Comparison of ENCODE assay signal across 8 cellular contexts in genomic region chr5:140362875-140363630, GRCh38. TPM values are rescaled to one million over a fixed set of nuclear protein-coding genes. Genes with fewer than 3 reads are reported as not detected.
A peak's percentile ranks its signal among the peaks of the same experiment; 100 is the strongest.
DNase-seq lines count a peak whose midpoint lies in the region; ATAC-seq lines count a peak whose summit lies in the region.

No MANE protein-coding gene starts in this region.

- H2BK120ac ChIP-seq in mesenchymal stem cell (ENCODE audit: low read depth, low read length), result no peak overlapping the region

- POLR2A ChIA-PET in activated CD4-positive, alpha-beta memory T cell treated with anti-CD3 and anti-CD28 coated beads for 36 hours (lab: Charles Lee), result no interaction called here

- H2BK5ac ChIP-seq in mesenchymal stem cell (ENCODE audit: low read depth, low read length, poor library complexity, severe bottlenecking), result no peak overlapping the region

- H4K8ac ChIP-seq in mesenchymal stem cell (ENCODE audit: low read length), result peak overlapping the region; percentile 91

- H2BK12ac ChIP-seq in mesenchymal stem cell (ENCODE audit: low read length in 2 of 2), result no peak overlapping the region

- peak overlapping the region; percentile 85 for H3K4me2 ChIP-seq in mesenchymal stem cell (ENCODE audit: low read length, poor library complexity, severe bottlenecking)

- peak overlapping the region; percentile 52 for H3K27ac Mint-ChIP-seq in activated CD4-positive, alpha-beta memory T cell treated with anti-CD3 and anti-CD28 coated beads for 36 hours

- peak; percentile 85 for ATAC-seq in HG02870 (IDR thresholded peaks at IDR 0.05; ENCODE audit: unreplicated experiment)

- peak overlapping the region; percentile 53 to 73 for H3K4me3 ChIP-seq in mesenchymal stem cell (ENCODE audit: insufficient read depth in 1 of 2, low read depth in 1 of 2, low read length in 2 of 2)

- CTCF ChIA-PET in activated CD4-positive, alpha-beta memory T cell treated with anti-CD3 and anti-CD28 coated beads for 36 hours (lab: Charles Lee), result interaction anchor here (0.5 to 3.3 kb wide), 50 partner anchors 8 to 363 kb away, joined by 3 to 24 read pairs (median 4); partner anchors contain the start of genes ANKHD1, EIF4EBP3, HBEGF and IK

- WGBS in mesenchymal stem cell, result 11% methylated on average over 27 of the region's 29 CpGs

- H3K9ac ChIP-seq in mesenchymal stem cell (ENCODE audit: low read length), result peak overlapping the region; percentile 60

- H3K27me3 Mint-ChIP-seq in activated CD4-positive, alpha-beta memory T cell treated with anti-CD3 and anti-CD28 coated beads for 36 hours, result peaks cover 3% of the 10 kb centered on the region

- no peak overlapping the region for H3K27ac ChIP-seq in mesenchymal stem cell (ENCODE audit: low read length, poor library complexity, severe bottlenecking)

- H3K79me1 ChIP-seq in mesenchymal stem cell (replicated peaks; ENCODE audit: low read length, poor library complexity, severe bottlenecking), result no peaks in the 10 kb centered on the region

- H3K23ac ChIP-seq in mesenchymal stem cell (ENCODE audit: low read length in 2 of 2), result no peak overlapping the region

- peak; percentile 51 for DNase-seq in NK-92 treated with Interleukin-12 subunit alpha and Interleukin-12 subunit beta, amount 100 ng/mL, for 24 hours (lab: John Stamatoyannopoulos, UW)
- no peak for DNase-seq in NK-92 (lab: John Stamatoyannopoulos, UW; ENCODE audit: unreplicated experiment)
- peak; percentile 53 for DNase-seq in NCI-H226
- peak; percentile 91 for DNase-seq in activated CD4-positive, alpha-beta memory T cell treated with anti-CD3 and anti-CD28 coated beads for 36 hours
- peak; percentile 74 for DNase-seq in effector CD4-positive, alpha-beta T cell
- peak; percentile 66 for DNase-seq in mesenchymal stem cell
- DNase-seq in stimulated activated CD8-positive, alpha-beta memory T cell treated with anti-CD3 and anti-CD28 coated beads, Interleukin-15, amount 100 ng/mL, for 4 hours (ENCODE audit: low read depth in 2 of 2), result peak; percentile 49 to 65

- no peak overlapping the region for H2AK5ac ChIP-seq in mesenchymal stem cell (ENCODE audit: low read length, severe bottlenecking)

- H3K4ac ChIP-seq in mesenchymal stem cell (ENCODE audit: low read depth in 1 of 2, low read length in 2 of 2), result no peak overlapping the region

- H3K4me3 Mint-ChIP-seq in activated CD4-positive, alpha-beta memory T cell treated with anti-CD3 and anti-CD28 coated beads for 36 hours, result peak overlapping the region; percentile 72

- no peak overlapping the region for H3K14ac ChIP-seq in mesenchymal stem cell (ENCODE audit: low read length in 2 of 2)

- intact Hi-C loops in activated CD4-positive, alpha-beta memory T cell treated with anti-CD3 and anti-CD28 coated beads for 36 hours (cut with micrococcal nuclease), result loop anchor here (1.0 to 5.0 kb wide), 3 partner anchors 194 to 349 kb away; partner anchors contain the start of gene SRA1

- no peaks in the 10 kb centered on the region for H3K9me3 Mint-ChIP-seq in activated CD4-positive, alpha-beta memory T cell treated with anti-CD3 and anti-CD28 coated beads for 36 hours

- no peaks in the 10 kb centered on the region for H3K9me3 ChIP-seq in mesenchymal stem cell (ENCODE audit: control insufficient read depth, low read length)

- peaks cover 4% of the 10 kb centered on the region for H3K4me1 Mint-ChIP-seq in activated CD4-positive, alpha-beta memory T cell treated with anti-CD3 and anti-CD28 coated beads for 36 hours (ENCODE audit: low read depth)

- H3K27me3 ChIP-seq in mesenchymal stem cell (ENCODE audit: control insufficient read depth in 1 of 2, insufficient read depth in 1 of 2, low read length in 2 of 2), result peaks cover 0 to 5% of the 10 kb centered on the region in 2 experiments

- H3K36me3 ChIP-seq in mesenchymal stem cell (ENCODE audit: control insufficient read depth in 1 of 2, insufficient read depth in 2 of 2, low read depth in 1 of 2, low read length in 2 of 2), result no peaks in the 10 kb centered on the region

- peak overlapping the region in 1 of 2 experiments; percentile 22 for H3K18ac ChIP-seq in mesenchymal stem cell (ENCODE audit: low read depth in 1 of 2, low read length in 2 of 2)

- H2AFZ ChIP-seq in mesenchymal stem cell (ENCODE audit: low read depth, low read length), result peak overlapping the region; percentile 94

- peak overlapping the region; percentile 82 for H2BK15ac ChIP-seq in mesenchymal stem cell (ENCODE audit: low read depth, poor library complexity, severe bottlenecking)

- no peak overlapping the region for H4K91ac ChIP-seq in mesenchymal stem cell (ENCODE audit: low read length)

- no peaks in the 10 kb centered on the region for H3K36me3 Mint-ChIP-seq in activated CD4-positive, alpha-beta memory T cell treated with anti-CD3 and anti-CD28 coated beads for 36 hours

- peaks cover 8% of the 10 kb centered on the region for H3K4me1 ChIP-seq in mesenchymal stem cell (ENCODE audit: control insufficient read depth, insufficient read depth, low read depth, low read length)

RNA-seq across cellular contexts. Expression of gene SLC4A9, which starts 3.1 kb away (rescaled TPM):
- total RNA-seq in activated CD4-positive, alpha-beta memory T cell treated with anti-CD3 and anti-CD28 coated beads for 36 hours, result under 1 TPM in 1 of 2 experiments, not detected in 1; 0.26 TPM
- not detected for polyA plus RNA-seq in mesenchymal stem cell (2013, experiment 1 of 2)
- polyA plus RNA-seq in mesenchymal stem cell (2013, experiment 2 of 2), result not detected

RNA-seq across cellular contexts. Expression of gene HBEGF, which starts 16.6 kb away (rescaled TPM):
- total RNA-seq in activated CD4-positive, alpha-beta memory T cell treated with anti-CD3 and anti-CD28 coated beads for 36 hours, result 10 to 100 TPM; 21.5 to 23.5 TPM
- 5.8 TPM for polyA plus RNA-seq in mesenchymal stem cell (2013, experiment 1 of 2)
- polyA plus RNA-seq in mesenchymal stem cell (2013, experiment 2 of 2), result 5.7 TPM

RNA-seq across cellular contexts. Expression of gene ANKHD1, which starts 38.6 kb away (rescaled TPM):
- 100 to 1,000 TPM; 102 to 105 TPM for total RNA-seq in activated CD4-positive, alpha-beta memory T cell treated with anti-CD3 and anti-CD28 coated beads for 36 hours
- polyA plus RNA-seq in mesenchymal stem cell (2013, experiment 1 of 2), result 32.8 TPM
- polyA plus RNA-seq in mesenchymal stem cell (2013, experiment 2 of 2), result 31.5 TPM
